Comparison of ENCODE assay signal across 7 cellular contexts in genomic region chr2:25851740-25852503, GRCh38. TPM values are rescaled to one million over a fixed set of nuclear protein-coding genes. Genes with fewer than 3 reads are reported as not detected.
DNase-seq lines count a peak whose midpoint lies in the region; ATAC-seq and TF ChIP-seq lines count a peak whose summit lies in the region.

No MANE protein-coding gene starts in this region.

- peak; percentile 83 for ATAC-seq in GM21423 (IDR thresholded peaks at IDR 0.05; ENCODE audit: unreplicated experiment)

- no peaks in the 10 kb centered on the region for H3K4me1 ChIP-seq in breast epithelium

- DNase-seq in ELR (ENCODE audit: low read depth) (peak; percentile 86), SK-N-MC (ENCODE audit: low read depth, low spot score) (peak; percentile 92), breast epithelium (ENCODE audit: low spot score in 2 of 2) (no peak), kidney glomerular epithelial cell (lab: John Stamatoyannopoulos, UW) (peak; percentile 70)
- peak in 2 of 3 donors; percentile 3 to 13 for DNase-seq in stimulated activated CD4-positive, alpha-beta T cell treated with anti-CD3 and anti-CD28 coated beads, TNF-alpha, amount 100 ng/mL, for 1 hour (ENCODE audit: low read depth in 3 of 3, low spot score in 1 of 3)

- H3K36me3 ChIP-seq in SK-N-MC (ENCODE audit: insufficient read depth, low read length) (peaks cover 4% of the 10 kb centered on the region; the same call in 1 of the 2 replicates), breast epithelium (no peaks in the 10 kb centered on the region)

- peak; percentile 54; the same call in 1 of the 2 replicates for TF ChIP-seq RAD21 in Ishikawa (IDR thresholded peaks at IDR 0.05; ENCODE audit: low read depth)

- H3K9me3 ChIP-seq in SK-N-MC (ENCODE audit: low read depth, low read length) (no peaks in the 10 kb centered on the region), breast epithelium (no peaks in the 10 kb centered on the region)

- intact Hi-C loops in breast epithelium (cut with DNase I; ENCODE audit: low total_unique reads) = no loop called here

- peak overlapping the region; percentile 39 for H3K9ac ChIP-seq in SK-N-MC (ENCODE audit: insufficient read length)

- peak overlapping the region; percentile 70 for H3K27ac ChIP-seq in SK-N-MC
- no peak overlapping the region for H3K27ac ChIP-seq in breast epithelium

- no peak for TF ChIP-seq POLR2A in breast epithelium (IDR thresholded peaks at IDR 0.05)

- no peaks in the 10 kb centered on the region for H3K27me3 ChIP-seq in breast epithelium

- no peak for TF ChIP-seq EP300 in Ishikawa (IDR thresholded peaks at IDR 0.05; ENCODE audit: borderline replicate concordance)

- peak in 2 of 3 donors; percentile 64 to 70 for TF ChIP-seq CTCF in breast epithelium (IDR thresholded peaks at IDR 0.05)

- H3K4me3 ChIP-seq in SK-N-MC (peak overlapping the region; percentile 30; the same call in 1 of the 2 replicates), breast epithelium (no peak overlapping the region)

TF ChIP-seq in Ishikawa, 13 proteins besides CTCF, POLR2A, EP300 and RAD21:
- TF ChIP-seq NFIC (IDR thresholded peaks at IDR 0.05) = no peak
- TF ChIP-seq TEAD4 (IDR thresholded peaks at IDR 0.05) = no peak
- TF ChIP-seq, protein P1, sequence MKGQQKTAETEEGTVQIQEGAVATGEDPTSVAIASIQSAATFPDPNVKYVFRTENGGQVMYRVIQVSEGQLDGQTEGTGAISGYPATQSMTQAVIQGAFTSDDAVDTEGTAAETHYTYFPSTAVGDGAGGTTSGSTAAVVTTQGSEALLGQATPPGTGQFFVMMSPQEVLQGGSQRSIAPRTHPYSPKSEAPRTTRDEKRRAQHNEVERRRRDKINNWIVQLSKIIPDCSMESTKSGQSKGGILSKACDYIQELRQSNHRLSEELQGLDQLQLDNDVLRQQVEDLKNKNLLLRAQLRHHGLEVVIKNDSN (IDR thresholded peaks at IDR 0.05) = no peak
- TF ChIP-seq EGR1 (IDR thresholded peaks at IDR 0.05) = no peak
- no peak for TF ChIP-seq FOXM1 (IDR thresholded peaks at IDR 0.05; ENCODE audit: borderline replicate concordance, low read depth)
- TF ChIP-seq CREB1 (IDR thresholded peaks at IDR 0.05; ENCODE audit: low read depth) = no peak
- no peak for TF ChIP-seq TCF12 (IDR thresholded peaks at IDR 0.05; ENCODE audit: low read depth)
- TF ChIP-seq, protein P2, sequence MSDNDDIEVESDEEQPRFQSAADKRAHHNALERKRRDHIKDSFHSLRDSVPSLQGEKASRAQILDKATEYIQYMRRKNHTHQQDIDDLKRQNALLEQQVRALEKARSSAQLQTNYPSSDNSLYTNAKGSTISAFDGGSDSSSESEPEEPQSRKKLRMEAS (IDR thresholded peaks at IDR 0.05) = no peak
- no peak for TF ChIP-seq CEBPB (IDR thresholded peaks at IDR 0.05)
- TF ChIP-seq YY1 (IDR thresholded peaks at IDR 0.05; ENCODE audit: low read depth) = no peak
- no peak for TF ChIP-seq TAF1 (IDR thresholded peaks at IDR 0.05; ENCODE audit: low read depth)
- TF ChIP-seq REST (IDR thresholded peaks at IDR 0.05; ENCODE audit: low read depth) = no peak
- TF ChIP-seq ZBTB7A (IDR thresholded peaks at IDR 0.05; ENCODE audit: low read depth) = no peak

RNA-seq across cellular contexts. Expression of gene ASXL2, which starts 26.4 kb away (rescaled TPM):
- 10 to 100 TPM; 16.4 to 18.2 (median 17.4) TPM for total RNA-seq in breast epithelium

Comparison
In these comparisons a context has a peak if more than half of its experiments do, and no peak if none do; other contexts are left out.
1. DNase-seq: peak in ELR (single experiment), SK-N-MC (single experiment), kidney glomerular epithelial cell (single experiment) and stimulated activated CD4-positive, alpha-beta T cell treated with anti-CD3 and anti-CD28 coated beads, TNF-alpha, amount 100 ng/mL, for 1 hour (2 of 3); none in breast epithelium (0 of 2).